ENCODE assay signal across 14 cellular contexts in genomic region chr16:15674571-15674970, GRCh38. TPM values are rescaled to one million over a fixed set of nuclear protein-coding genes. Genes with fewer than 3 reads are reported as not detected.
DNase-seq lines count a peak whose midpoint lies in the region; ATAC-seq and TF ChIP-seq lines count a peak whose summit lies in the region.
"Had no signal": no experiment of that assay in that cellular context is flagged by ENCODE, and none has a peak within 500 bp of the region (broad histone marks: within the 10 kb centered on the region; RNA-seq: fewer than 3 reads in every experiment).

No MANE protein-coding gene starts in this region.

- POLR2A ChIA-PET in MCF 10A (lab: Yijun Ruan, JAX) = interaction anchor here (0.7 to 7.2 kb wide), 3 partner anchors 22 to 504 kb away, joined by 4 to 173 read pairs (median 106); partner anchors contain the start of genes MARF1 and NDE1
- POLR2A ChIA-PET in activated CD8-positive, alpha-beta T cell treated with anti-CD3 and anti-CD28 coated beads for 36 hours (lab: Charles Lee) = no interaction called here

- ATAC-seq in activated CD8-positive, alpha-beta T cell treated with anti-CD3 and anti-CD28 coated beads for 36 hours = no peak
- no peak for ATAC-seq in gastroesophageal sphincter

- no peak overlapping the region for H3K4me3 Mint-ChIP-seq in MCF 10A (ENCODE audit: unreplicated experiment)
- no peak overlapping the region for H3K4me3 Mint-ChIP-seq in activated CD8-positive, alpha-beta T cell treated with anti-CD3 and anti-CD28 coated beads for 36 hours
- H3K4me3 Mint-ChIP-seq in type B pancreatic cell = no peak overlapping the region

- TF ChIP-seq CTCF in MCF 10A (IDR thresholded peaks at IDR 0.05; ENCODE audit: unreplicated experiment) (no peak), breast epithelium (IDR thresholded peaks at IDR 0.05) (no peak), gastroesophageal sphincter (IDR thresholded peaks at IDR 0.05) (no peak), suprapubic skin (IDR thresholded peaks at IDR 0.05) (no peak), type B pancreatic cell (conservative IDR thresholded peaks at IDR 0.05) (no peak)
- no peak for TF ChIP-seq CTCF in activated CD8-positive, alpha-beta T cell treated with anti-CD3 and anti-CD28 coated beads for 36 hours (IDR thresholded peaks at IDR 0.05)

- BruUV-seq in MCF 10A (replicated peaks; lab: Mats Ljungman, UMichigan) = no TSS peak

- peaks cover 30% of the 10 kb centered on the region for H3K4me1 Mint-ChIP-seq in MCF 10A (ENCODE audit: insufficient read depth, unreplicated experiment)
- H3K4me1 Mint-ChIP-seq in activated CD8-positive, alpha-beta T cell treated with anti-CD3 and anti-CD28 coated beads for 36 hours (ENCODE audit: low read depth) = peaks cover 39% of the 10 kb centered on the region
- peaks cover 4% of the 10 kb centered on the region for H3K4me1 Mint-ChIP-seq in type B pancreatic cell (ENCODE audit: unreplicated experiment)

- H3K27me3 ChIP-seq in breast epithelium = no peaks in the 10 kb centered on the region
- H3K27me3 ChIP-seq in gastroesophageal sphincter = no peaks in the 10 kb centered on the region
- no peaks in the 10 kb centered on the region for H3K27me3 ChIP-seq in suprapubic skin

- CTCF ChIA-PET in MCF 10A (lab: Yijun Ruan, JAX) = no interaction called here
- CTCF ChIA-PET in activated CD8-positive, alpha-beta T cell treated with anti-CD3 and anti-CD28 coated beads for 36 hours (lab: Charles Lee) = no interaction called here

- DNase-seq in MCF 10A (ENCODE audit: unreplicated experiment) (no peak), breast epithelium (ENCODE audit: low spot score in 2 of 2) (no peak), suprapubic skin (ENCODE audit: low spot score in 2 of 2) (no peak), D341Med (ENCODE audit: low spot score) (no peak), HPDE6-E6E7 (ENCODE audit: extremely low spot score) (no peak), type B pancreatic cell (ENCODE audit: extremely low spot score, unreplicated experiment) (no peak)
- no peak for DNase-seq in activated CD8-positive, alpha-beta T cell treated with anti-CD3 and anti-CD28 coated beads for 36 hours
- DNase-seq: activated CD4-positive, alpha-beta T cell treated with anti-CD3 and anti-CD28 coated beads for 4 hours; activated gamma-delta T cell treated with Interleukin-2 at 50 U/mL for 16 hours; MM.1S; NCI-H2081 treated with DMSO at 0.1 percent for 48 hours had no signal

- intact Hi-C loops in MCF 10A (cut with micrococcal nuclease) (no loop called here), breast epithelium (cut with DNase I; ENCODE audit: low total_unique reads) (no loop called here)
- intact Hi-C loops in activated CD8-positive, alpha-beta T cell treated with anti-CD3 and anti-CD28 coated beads for 36 hours (cut with micrococcal nuclease) = no loop called here

- H3K27me3 Mint-ChIP-seq in MCF 10A (ENCODE audit: insufficient read depth, unreplicated experiment) = no peaks in the 10 kb centered on the region
- H3K27me3 Mint-ChIP-seq in activated CD8-positive, alpha-beta T cell treated with anti-CD3 and anti-CD28 coated beads for 36 hours = no peaks in the 10 kb centered on the region
- H3K27me3 Mint-ChIP-seq in type B pancreatic cell = no peaks in the 10 kb centered on the region

- TF ChIP-seq POLR2A in breast epithelium (IDR thresholded peaks at IDR 0.05) (no peak), gastroesophageal sphincter (IDR thresholded peaks at IDR 0.05) (no peak), suprapubic skin (IDR thresholded peaks at IDR 0.05) (no peak)

- H3K9me3 Mint-ChIP-seq in MCF 10A (ENCODE audit: unreplicated experiment) (no peaks in the 10 kb centered on the region), type B pancreatic cell (no peaks in the 10 kb centered on the region)
- no peaks in the 10 kb centered on the region for H3K9me3 Mint-ChIP-seq in activated CD8-positive, alpha-beta T cell treated with anti-CD3 and anti-CD28 coated beads for 36 hours

- H3K36me3 Mint-ChIP-seq in MCF 10A (ENCODE audit: insufficient read depth, unreplicated experiment) = peaks cover 65% of the 10 kb centered on the region
- H3K36me3 Mint-ChIP-seq in activated CD8-positive, alpha-beta T cell treated with anti-CD3 and anti-CD28 coated beads for 36 hours (ENCODE audit: low read depth) = peaks cover 55% of the 10 kb centered on the region
- peaks cover 14% of the 10 kb centered on the region for H3K36me3 Mint-ChIP-seq in type B pancreatic cell

- H3K9me3 ChIP-seq in breast epithelium = no peaks in the 10 kb centered on the region
- no peaks in the 10 kb centered on the region for H3K9me3 ChIP-seq in gastroesophageal sphincter
- no peaks in the 10 kb centered on the region for H3K9me3 ChIP-seq in suprapubic skin
- H3K9me3 ChIP-seq: HAP-1, thoracic aorta had no signal

- peak overlapping the region; percentile 99 for H3K27ac Mint-ChIP-seq in MCF 10A (ENCODE audit: low read depth, unreplicated experiment)
- H3K27ac Mint-ChIP-seq in activated CD8-positive, alpha-beta T cell treated with anti-CD3 and anti-CD28 coated beads for 36 hours = peak overlapping the region; percentile 94
- H3K27ac Mint-ChIP-seq in type B pancreatic cell = no peak overlapping the region

- peaks cover 0 to 5% of the 10 kb centered on the region in 2 donors for H3K4me1 ChIP-seq in breast epithelium
- H3K4me1 ChIP-seq in gastroesophageal sphincter = peaks cover 0 to 37% (median 20%) of the 10 kb centered on the region in 3 donors
- H3K4me1 ChIP-seq in suprapubic skin = peaks cover 59% of the 10 kb centered on the region
- H3K4me1 ChIP-seq: HAP-1 had no signal

- H3K27ac ChIP-seq in breast epithelium = peak overlapping the region in 1 of 2 donors; percentile 99
- peak overlapping the region in 3 of 4 donors; percentile 81 to 93 (median 88) for H3K27ac ChIP-seq in gastroesophageal sphincter
- peak overlapping the region; percentile 34 for H3K27ac ChIP-seq in suprapubic skin

- H3K36me3 ChIP-seq in breast epithelium = no peaks in the 10 kb centered on the region
- peaks cover 0 to 45% of the 10 kb centered on the region in 2 donors for H3K36me3 ChIP-seq in gastroesophageal sphincter
- H3K36me3 ChIP-seq in suprapubic skin = peaks cover 25% of the 10 kb centered on the region
- H3K36me3 ChIP-seq: thoracic aorta had no signal

- TF ChIP-seq EP300 in gastroesophageal sphincter (IDR thresholded peaks at IDR 0.05) (no peak), suprapubic skin (IDR thresholded peaks at IDR 0.05) (no peak)

- 90 to 93% methylated on average over 3 to 5 of the region's 7 CpGs for WGBS in gastroesophageal sphincter (ENCODE audit: low coverage in 1 of 2), 2 donors
- 95% methylated on average over 7 of the region's 7 CpGs for WGBS in suprapubic skin

- H3K4me3 ChIP-seq in breast epithelium = no peak overlapping the region
- no peak overlapping the region for H3K4me3 ChIP-seq in gastroesophageal sphincter
- H3K4me3 ChIP-seq in suprapubic skin = no peak overlapping the region
- H3K4me3 ChIP-seq: HAP-1, thoracic aorta had no signal

RNA-seq across cellular contexts. Expression of gene NDE1, which starts 24.5 kb away (rescaled TPM):
- total RNA-seq in MCF 10A (2022) = 121 and 162 TPM in 2 replicates
- total RNA-seq in breast epithelium = 10 to 100 TPM; 19.0 to 34.7 (median 34.1) TPM
- total RNA-seq in activated CD8-positive, alpha-beta T cell treated with anti-CD3 and anti-CD28 coated beads for 36 hours = 100 to 1,000 TPM in 1 of 2 experiments, 10 to 100 TPM in 1; 97.6 to 103 TPM
- total RNA-seq in gastroesophageal sphincter = 100 to 1,000 TPM in 1 of 4 donors, 10 to 100 TPM in 3; 34.9 to 123 (median 62.3) TPM
- total RNA-seq in suprapubic skin = 100 to 1,000 TPM in 3 of 4 donors, 10 to 100 TPM in 1; 85.2 to 145 (median 120) TPM
- total RNA-seq in type B pancreatic cell (ENCODE audit: low replicate concordance) = 34.9 and 76.4 TPM in 2 replicates

RNA-seq across cellular contexts. Expression of gene MARF1, which starts 31.6 kb away (rescaled TPM):
- total RNA-seq in MCF 10A (2022) = 48.1 and 56.2 TPM in 2 replicates
- total RNA-seq in breast epithelium = 10 to 100 TPM; 42.9 to 49.3 (median 47.5) TPM
- total RNA-seq in activated CD8-positive, alpha-beta T cell treated with anti-CD3 and anti-CD28 coated beads for 36 hours = 10 to 100 TPM; 55.7 to 56.0 TPM
- 10 to 100 TPM; 38.2 to 67.7 (median 53.3) TPM for total RNA-seq in gastroesophageal sphincter
- total RNA-seq in suprapubic skin = 100 to 1,000 TPM in 1 of 4 donors, 10 to 100 TPM in 3; 36.2 to 117 (median 44.2) TPM
- total RNA-seq in type B pancreatic cell (ENCODE audit: low replicate concordance) = 54.6 and 75.4 TPM in 2 replicates
